8 cellular contexts compared by ENCODE assay signal in the genomic region with DNA sequence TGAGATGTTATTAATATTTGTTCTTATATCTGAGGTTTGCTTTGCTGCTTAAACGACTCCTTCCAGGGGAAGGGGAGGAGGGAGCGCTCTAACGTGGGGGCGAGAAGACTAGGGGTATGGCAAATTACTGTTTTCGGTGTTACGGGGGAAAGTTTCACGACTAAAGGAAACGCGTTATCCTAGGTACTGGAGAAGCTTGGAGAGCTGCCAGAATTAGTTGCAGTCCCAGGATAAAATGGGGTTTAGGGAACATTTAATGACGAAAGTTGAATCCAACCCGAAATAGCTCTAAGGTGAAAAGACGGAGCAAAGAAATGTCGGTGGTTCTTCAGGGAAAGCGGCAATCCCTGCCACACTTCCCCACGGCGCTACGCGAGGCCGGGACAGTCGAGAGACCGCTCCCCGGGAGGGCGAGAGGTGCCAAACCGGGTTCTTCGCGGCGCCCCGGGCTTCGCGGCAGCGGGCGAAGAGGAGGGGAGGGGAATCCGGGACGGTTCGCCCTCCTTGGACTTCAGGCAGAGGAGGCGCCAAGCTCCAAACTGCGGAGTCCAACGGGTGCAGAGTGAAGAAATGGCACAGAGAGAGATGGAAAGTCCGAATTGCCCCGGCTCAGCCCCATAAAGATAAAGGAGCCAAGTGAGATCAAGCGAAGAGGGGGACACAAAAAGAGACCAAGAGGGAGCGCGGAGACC. TPM values are rescaled to one million over a fixed set of nuclear protein-coding genes. Genes with fewer than 3 reads are reported as not detected.
DNase-seq lines count a peak whose midpoint lies in the region; ATAC-seq and TF ChIP-seq lines count a peak whose summit lies in the region.

No MANE protein-coding gene starts in this region.

- no peaks in the 10 kb centered on the region for H3K9me3 ChIP-seq in fibroblast of lung (ENCODE audit: control insufficient read depth, insufficient read depth, low read depth, low read length)
- no peaks in the 10 kb centered on the region for H3K9me3 ChIP-seq in neuron (ENCODE audit: low read length)

- peak overlapping the region; percentile 84 for H3K27ac ChIP-seq in fibroblast of lung (ENCODE audit: insufficient read depth, low read length)

- CTCF ChIA-PET in activated CD4-positive, alpha-beta memory T cell treated with anti-CD3 and anti-CD28 coated beads, Interleukin-2, amount 10 ng/mL, durations not matched to agents 7 days and 5 days (lab: Charles Lee) = interaction anchor here (0.6 kb wide), 2 partner anchors 19 to 34 kb away, joined by 3 read pairs; no protein-coding TSS in a partner anchor

- H3K27me3 Mint-ChIP-seq in activated CD4-positive, alpha-beta memory T cell treated with anti-CD3 and anti-CD28 coated beads, Interleukin-2, amount 10 ng/mL, durations not matched to agents 7 days and 5 days = no peaks in the 10 kb centered on the region

- H3K9me3 Mint-ChIP-seq in activated CD4-positive, alpha-beta memory T cell treated with anti-CD3 and anti-CD28 coated beads, Interleukin-2, amount 10 ng/mL, durations not matched to agents 7 days and 5 days = no peaks in the 10 kb centered on the region

- DNase-seq in AG08396 (ENCODE audit: low spot score) = peak; percentile 29
- peak; percentile 17 for DNase-seq in activated CD4-positive, alpha-beta memory T cell treated with anti-CD3 and anti-CD28 coated beads, Interleukin-2, amount 10 ng/mL, durations not matched to agents 7 days and 5 days
- peak; percentile 17 to 34 for DNase-seq in fibroblast of lung (ENCODE audit: low read depth in 2 of 2)
- DNase-seq in H4 (ENCODE audit: low spot score) = no peak

- peak overlapping the region; percentile 82 for H3K4me2 ChIP-seq in fibroblast of lung (ENCODE audit: extremely low read depth, insufficient read depth, low read length)

- ATAC-seq in GM18511 (IDR thresholded peaks at IDR 0.05; ENCODE audit: unreplicated experiment) = peak; percentile 32
- peak; percentile 9 for ATAC-seq in HG03280 (IDR thresholded peaks at IDR 0.05; ENCODE audit: unreplicated experiment)
- no peak for ATAC-seq in GM19463 (IDR thresholded peaks at IDR 0.05; ENCODE audit: unreplicated experiment)

- H3K4me3 Mint-ChIP-seq in activated CD4-positive, alpha-beta memory T cell treated with anti-CD3 and anti-CD28 coated beads, Interleukin-2, amount 10 ng/mL, durations not matched to agents 7 days and 5 days = peak overlapping the region; percentile 92

- H3K4me3 ChIP-seq in fibroblast of lung (replicated peaks in 1 of 4; ENCODE audit: control extremely low read depth in 1 of 4, insufficient read depth in 1 of 4, low read depth in 3 of 4, low read length in 4 of 4) (peak overlapping the region; percentile 71 to 85 (median 78)), neuron (ENCODE audit: low read length) (peak overlapping the region; percentile 92)

- H3K27ac Mint-ChIP-seq in activated CD4-positive, alpha-beta memory T cell treated with anti-CD3 and anti-CD28 coated beads, Interleukin-2, amount 10 ng/mL, durations not matched to agents 7 days and 5 days = peak overlapping the region; percentile 83

- H3K27me3 ChIP-seq in fibroblast of lung (ENCODE audit: control insufficient read depth, insufficient read depth, low read length) = no peaks in the 10 kb centered on the region
- no peaks in the 10 kb centered on the region for H3K27me3 ChIP-seq in neuron (ENCODE audit: insufficient read depth, low read length)

- H3K4me1 ChIP-seq in fibroblast of lung (ENCODE audit: control insufficient read depth, extremely low read depth, insufficient read depth, low read length) (no peaks in the 10 kb centered on the region), neuron (ENCODE audit: insufficient read depth, low read length) (peaks cover 5% of the 10 kb centered on the region)

- H3K9ac ChIP-seq in fibroblast of lung (ENCODE audit: insufficient read depth, low read length) = peak overlapping the region; percentile 79

- peaks cover 55% of the 10 kb centered on the region for H3K79me2 ChIP-seq in fibroblast of lung (ENCODE audit: control insufficient read depth, insufficient read depth, low read length)

- POLR2A ChIA-PET in activated CD4-positive, alpha-beta memory T cell treated with anti-CD3 and anti-CD28 coated beads, Interleukin-2, amount 10 ng/mL, durations not matched to agents 7 days and 5 days (lab: Charles Lee) = interaction anchor here (1.1 to 2.3 kb wide), 3 partner anchors 11 to 228 kb away, joined by 3 to 8 read pairs (median 3); no protein-coding TSS in a partner anchor

- H3K36me3 ChIP-seq in fibroblast of lung (ENCODE audit: control insufficient read depth, insufficient read depth, low read length) = no peaks in the 10 kb centered on the region
- H3K36me3 ChIP-seq in neuron (ENCODE audit: insufficient read depth, low read length) = peaks cover under 1% of the 10 kb centered on the region

- no peaks in the 10 kb centered on the region for H4K20me1 ChIP-seq in fibroblast of lung (ENCODE audit: control insufficient read depth, extremely low read depth, insufficient read depth, low read length)

- peaks cover 42% of the 10 kb centered on the region for H3K4me1 Mint-ChIP-seq in activated CD4-positive, alpha-beta memory T cell treated with anti-CD3 and anti-CD28 coated beads, Interleukin-2, amount 10 ng/mL, durations not matched to agents 7 days and 5 days

- no peak for TF ChIP-seq CTCF in fibroblast of lung (conservative IDR thresholded peaks at IDR 0.05 in 1 of 2, IDR thresholded peaks at IDR 0.05 in 1 of 2; ENCODE audit: low read depth in 1 of 2, low read length in 2 of 2)

- H3K36me3 Mint-ChIP-seq in activated CD4-positive, alpha-beta memory T cell treated with anti-CD3 and anti-CD28 coated beads, Interleukin-2, amount 10 ng/mL, durations not matched to agents 7 days and 5 days (ENCODE audit: low read depth) = peaks cover 9% of the 10 kb centered on the region

- H2AFZ ChIP-seq in fibroblast of lung (ENCODE audit: low read length) (no peak overlapping the region), neuron (ENCODE audit: low read depth, low read length) (peak overlapping the region; percentile 37)

RNA-seq across cellular contexts. Expression of gene THOC2, which starts 0.7 kb away (rescaled TPM):
- total RNA-seq in activated CD4-positive, alpha-beta memory T cell treated with anti-CD3 and anti-CD28 coated beads, Interleukin-2, amount 10 ng/mL, durations not matched to agents 7 days and 5 days = 10 to 100 TPM; 78.7 to 87.3 TPM
- total RNA-seq in fibroblast of lung = 54.7 and 62.9 TPM in 2 replicates
- polyA plus RNA-seq in fibroblast of lung = 64.1 and 70.0 TPM in 2 replicates
- 33.8 and 37.5 TPM in 2 replicates for polyA plus RNA-seq in fibroblast of lung (2012)
- polyA minus RNA-seq in fibroblast of lung (ENCODE audit: low replicate concordance) = 3.9 and 6.6 TPM in 2 replicates
- total RNA-seq in H4 (2014; rRNA removed; shearing (Covaris generic)) = 37.7 and 39.6 TPM in 2 replicates
